ENCODE assay signal across 22 cellular contexts in genomic region chr2:211344289-211344688, GRCh38.
"Had no signal": no experiment of that assay in that cellular context is flagged by ENCODE, and none has a peak within 500 bp of the region (broad histone marks: within the 10 kb centered on the region; RNA-seq: fewer than 3 reads in every experiment).

No MANE protein-coding gene starts in this region.

- H3K4me3 ChIP-seq: K562 had no signal

- H3K9ac ChIP-seq: KMS-11 had no signal

- ATAC-seq: K562, SK-N-SH treated with all-trans-retinoic acid at 6 μM for 48 hours had no signal

- FAIRE-seq: HTR-8/SVneo, K562, RCC 7860 had no signal

- DNase-seq: Kasumi-1, MM.1S, NCI-H1092 treated with DMSO at 0.1 percent for 48 hours, NCI-H1436, NCI-H187, NCI-H2029, NCI-H2081 treated with DMSO at 0.1 percent for 48 hours, NCI-H2171, NCI-H226, NCI-H446, NCI-H510A, NCI-H524 treated with DMSO at 0.1 percent for 48 hours, NCI-H69, NCI-H774, RPMI8226, SHP77 had no signal

- H3K4me2 ChIP-seq: KMS-11 had no signal

- H3K27ac ChIP-seq: HL-60, KMS-11 had no signal
